In genomic region chr7:106487892-106488291, GRCh38 we compare ENCODE assay signal across 23 cellular contexts.
"Had no signal": no experiment of that assay in that cellular context is flagged by ENCODE, and none has a peak within 500 bp of the region (broad histone marks: within the 10 kb centered on the region; RNA-seq: fewer than 3 reads in every experiment).

No MANE protein-coding gene starts in this region.

- DNase-seq: dermis blood vessel endothelial cell; dorsolateral prefrontal cortex; effector CD4-positive, alpha-beta T cell; effector memory CD4-positive, alpha-beta T cell; esophagus squamous epithelium; foreskin fibroblast; foreskin melanocyte; gastrocnemius medialis; glutamatergic neuron; head of caudate nucleus; heart right ventricle; hippocampal formation; left cardiac atrium; left lung; left ventricle myocardium superior; lower lobe of right lung; mesendoderm; midbrain had no signal

- H3K36me3 ChIP-seq: esophagus squamous epithelium, gastrocnemius medialis, heart right ventricle, left lung, lower lobe of right lung had no signal

- ATAC-seq: gastrocnemius medialis, heart right ventricle, left cardiac atrium, left lung, left ventricle myocardium superior, lower lobe of right lung had no signal

- H3K27ac ChIP-seq: coronary artery, dorsolateral prefrontal cortex, gastrocnemius medialis, heart right ventricle, left lung, lower lobe of right lung had no signal

- FAIRE-seq: colon, endothelial cell of umbilical vein, islet of Langerhans, keratinocyte had no signal

- H3K4me3 ChIP-seq: coronary artery, dorsolateral prefrontal cortex, esophagus squamous epithelium, gastrocnemius medialis, heart right ventricle, left lung, lower lobe of right lung had no signal

- H3K27me3 ChIP-seq: esophagus squamous epithelium, gastrocnemius medialis, heart right ventricle, left lung had no signal

- H3K9me3 ChIP-seq: esophagus squamous epithelium, gastrocnemius medialis, left lung, lower lobe of right lung had no signal
